In genomic region chr11:68935516-68936357, GRCh38 we compare ENCODE assay signal across 26 cellular contexts. TPM values are rescaled to one million over a fixed set of nuclear protein-coding genes. Genes with fewer than 3 reads are reported as not detected.
A peak's percentile ranks its signal among the peaks of the same experiment; 100 is the strongest.
DNase-seq lines count a peak whose midpoint lies in the region; ATAC-seq and TF ChIP-seq lines count a peak whose summit lies in the region.
"Had no signal": no experiment of that assay in that cellular context is flagged by ENCODE, and none has a peak within 500 bp of the region (broad histone marks: within the 10 kb centered on the region; RNA-seq: fewer than 3 reads in every experiment).

No MANE protein-coding gene starts in this region.

- H3K79me2 ChIP-seq in mesendoderm (ENCODE audit: control insufficient read depth, insufficient read depth, low read length), result no peaks in the 10 kb centered on the region

- H3K27me3 ChIP-seq in RWPE2 (ENCODE audit: insufficient read depth, poor library complexity, severe bottlenecking), result no peaks in the 10 kb centered on the region
- H3K27me3 ChIP-seq in esophagus muscularis mucosa, result no peaks in the 10 kb centered on the region
- H3K27me3 ChIP-seq in muscle layer of colon (ENCODE audit: control insufficient read depth in 1 of 2, insufficient read depth in 2 of 2, low read length in 2 of 2), result no peaks in the 10 kb centered on the region
- H3K27me3 ChIP-seq in transverse colon, result no peaks in the 10 kb centered on the region
- H3K27me3 ChIP-seq in mesendoderm (ENCODE audit: insufficient read depth, low read length, poor library complexity), result no peaks in the 10 kb centered on the region
- H3K27me3 ChIP-seq: BLaER1 treated with 17β-estradiol and CSF1 and Interleukin-3, amounts not matched to agents 10 nM and 100 nM had no signal

- ATAC-seq in RWPE2 (ENCODE audit: low read depth), result no peak
- ATAC-seq in GM21367 (IDR thresholded peaks at IDR 0.05; ENCODE audit: unreplicated experiment), result no peak
- no peak for ATAC-seq in stimulated activated naive CD8-positive, alpha-beta T cell treated with anti-CD3 and anti-CD28 coated beads, Interleukin-15, Interleukin-2, amounts not matched to agents 100 U/mL and 50 U/mL, for 24 hours
- ATAC-seq: A549, HCT116 had no signal

- no peaks in the 10 kb centered on the region for H3K9me3 ChIP-seq in RWPE2 (ENCODE audit: severe bottlenecking)
- H3K9me3 ChIP-seq in esophagus muscularis mucosa, result no peaks in the 10 kb centered on the region
- no peaks in the 10 kb centered on the region for H3K9me3 ChIP-seq in muscle layer of colon (ENCODE audit: low read length)
- H3K9me3 ChIP-seq in transverse colon, result no peaks in the 10 kb centered on the region
- H3K9me3 ChIP-seq: A549 had no signal

- TF ChIP-seq EP300 in esophagus muscularis mucosa (IDR thresholded peaks at IDR 0.05) (no peak), transverse colon (IDR thresholded peaks at IDR 0.05; ENCODE audit: low read depth) (no peak)

- H3K36me3 ChIP-seq in RWPE2 (ENCODE audit: low read depth) (peaks cover 16% of the 10 kb centered on the region), esophagus muscularis mucosa (peaks cover 32 to 86% (median 79%) of the 10 kb centered on the region in 4 donors), muscle layer of colon (ENCODE audit: insufficient read depth, low read length) (peaks cover 75% of the 10 kb centered on the region), transverse colon (peaks cover 0 to 14% (median 5%) of the 10 kb centered on the region in 4 donors), mesendoderm (ENCODE audit: control insufficient read depth, insufficient read depth, low read length) (peaks cover 5% of the 10 kb centered on the region)

- H3K4me3 ChIP-seq in RWPE2 (ENCODE audit: severe bottlenecking) (no peak overlapping the region), esophagus muscularis mucosa (no peak overlapping the region), muscle layer of colon (ENCODE audit: low read depth in 1 of 2, low read length in 2 of 2) (no peak overlapping the region), transverse colon (no peak overlapping the region), mesendoderm (ENCODE audit: low read length) (no peak overlapping the region)
- H3K4me3 ChIP-seq: A549; BLaER1 treated with 17β-estradiol and CSF1 and Interleukin-3, amounts not matched to agents 10 nM and 100 nM had no signal

- WGBS in esophagus muscularis mucosa, result 91% methylated on average over 29 of the region's 29 CpGs
- whole genome bisulfite sequencing in transverse colon (ENCODE audit: low coverage in 1 of 2), 2 donors, result 92% methylated on average over 29 of the region's 29 CpGs; no CpG with 5 or more reads in 1 of the 2 donors
- no CpG with 5 or more reads among the region's 29 CpGs for WGBS in mesendoderm (ENCODE audit: extremely low coverage, insufficient coverage, low lambda C conversion rate)

- no peak for TF ChIP-seq POLR2A in esophagus muscularis mucosa (IDR thresholded peaks at IDR 0.05; ENCODE audit: low read depth)
- TF ChIP-seq POLR2A in transverse colon (IDR thresholded peaks at IDR 0.05), result no peak

- H3K9ac ChIP-seq in muscle layer of colon (ENCODE audit: low read length) (peak overlapping the region; percentile 65), mesendoderm (ENCODE audit: low read length) (no peak overlapping the region)
- H3K9ac ChIP-seq: BLaER1 treated with 17β-estradiol and CSF1 and Interleukin-3, amounts not matched to agents 10 nM and 100 nM had no signal

- peak; percentile 34 for DNase-seq in RWPE2 (ENCODE audit: low spot score)
- no peak for DNase-seq in esophagus muscularis mucosa (ENCODE audit: extremely low spot score)
- no peak for DNase-seq in transverse colon
- DNase-seq in stimulated activated naive CD8-positive, alpha-beta T cell treated with anti-CD3 and anti-CD28 coated beads, Interleukin-15, Interleukin-2, amounts not matched to agents 100 U/mL and 50 U/mL, for 24 hours, result no peak
- DNase-seq in mesendoderm, result no peak
- DNase-seq: AML-193; CD4-positive, alpha-beta T cell; DMS53; GOT3; NCI-H1048; NCI-H1436; NCI-H187; NCI-H2171 treated with DMSO at 0.1 percent for 48 hours; NCI-H345; NCI-H524; NCI-H774; Right ventricle myocardium superior had no signal

- no peaks in the 10 kb centered on the region for H3K79me1 ChIP-seq in mesendoderm (ENCODE audit: low read length)

- H4K8ac ChIP-seq in mesendoderm (ENCODE audit: low read depth, low read length), result no peak overlapping the region

- H3K18ac ChIP-seq in mesendoderm (ENCODE audit: low read length), result no peak overlapping the region

- no peaks in the 10 kb centered on the region for H3K4me1 ChIP-seq in RWPE2 (ENCODE audit: insufficient read depth, poor library complexity, severe bottlenecking)
- peaks cover 3 to 100% (median 93%) of the 10 kb centered on the region in 4 donors for H3K4me1 ChIP-seq in esophagus muscularis mucosa
- H3K4me1 ChIP-seq in muscle layer of colon (ENCODE audit: insufficient read depth, low read length), result peaks cover 68% of the 10 kb centered on the region
- no peaks in the 10 kb centered on the region for H3K4me1 ChIP-seq in transverse colon
- no peaks in the 10 kb centered on the region for H3K4me1 ChIP-seq in mesendoderm (ENCODE audit: control insufficient read depth, low read depth, low read length)
- H3K4me1 ChIP-seq: A549 had no signal

- no peak overlapping the region for H2BK15ac ChIP-seq in mesendoderm (replicated peaks; ENCODE audit: low read depth)

- H4K5ac ChIP-seq in mesendoderm (ENCODE audit: low read length), result no peak overlapping the region

- H3K56ac ChIP-seq in mesendoderm (ENCODE audit: low read length), result no peak overlapping the region

- intact Hi-C loops in esophagus muscularis mucosa (cut with DNase I), result no loop called here
- intact Hi-C loops in transverse colon (cut with DNase I; ENCODE audit: low total_unique reads), result no loop called here

- H2BK120ac ChIP-seq in mesendoderm (ENCODE audit: low read depth, low read length), result no peak overlapping the region

- TF ChIP-seq CTCF in RWPE2 (IDR thresholded peaks at IDR 0.05; ENCODE audit: poor library complexity, severe bottlenecking) (no peak), esophagus muscularis mucosa (IDR thresholded peaks at IDR 0.05) (no peak), transverse colon (IDR thresholded peaks at IDR 0.05) (no peak)

- H3K23ac ChIP-seq in mesendoderm (ENCODE audit: low read length), result no peak overlapping the region

- H3K27ac ChIP-seq in RWPE2 (ENCODE audit: poor library complexity, severe bottlenecking), result no peak overlapping the region
- peak overlapping the region; percentile 83 to 94 (median 93) for H3K27ac ChIP-seq in esophagus muscularis mucosa (replicated peaks in 1 of 4)
- peak overlapping the region; percentile 93 for H3K27ac ChIP-seq in muscle layer of colon (ENCODE audit: low read depth, low read length)
- peak overlapping the region; percentile 34 to 83 (median 70) for H3K27ac ChIP-seq in transverse colon
- no peak overlapping the region for H3K27ac ChIP-seq in mesendoderm (ENCODE audit: low read depth, low read length)
- H3K27ac ChIP-seq: A549; BLaER1 treated with 17β-estradiol and CSF1 and Interleukin-3, amounts not matched to agents 10 nM and 100 nM had no signal

- no peak overlapping the region for H2AK5ac ChIP-seq in mesendoderm (ENCODE audit: low read length)

- H2BK5ac ChIP-seq in mesendoderm (ENCODE audit: low read length), result no peak overlapping the region

- H3K4me2 ChIP-seq in mesendoderm (ENCODE audit: low read length), result no peak overlapping the region
- H3K4me2 ChIP-seq: A549; BLaER1 treated with 17β-estradiol and CSF1 and Interleukin-3, amounts not matched to agents 10 nM and 100 nM had no signal

- in situ Hi-C loops in transverse colon (cut with MboI; ENCODE audit: low pct_ligation_motif_present in 1 of 4, low pct_unique_long_range_greater_than_20kb in 1 of 4, low sequenced_read_pairs in 3 of 4), result no loop called here

- no peak overlapping the region for H3K4ac ChIP-seq in mesendoderm (ENCODE audit: low read depth, low read length)

RNA-seq across cellular contexts. Expression of gene IGHMBP2, which starts 32.0 kb away (rescaled TPM):
- total RNA-seq in esophagus muscularis mucosa (10 to 100 TPM; 11.6 to 30.8 (median 28.0) TPM), transverse colon (100 to 1,000 TPM in 2 of 4 donors, 10 to 100 TPM in 2; 25.2 to 195 (median 111) TPM)
- polyA plus RNA-seq in mesendoderm (2013, experiment 1 of 2), result 7.1 TPM
- polyA plus RNA-seq in mesendoderm (2013, experiment 2 of 2), result 7.1 TPM

RNA-seq across cellular contexts. Expression of gene MRPL21, which starts 32.1 kb away (rescaled TPM):
- total RNA-seq in esophagus muscularis mucosa (10 to 100 TPM; 47.2 to 66.2 (median 51.2) TPM), transverse colon (100 to 1,000 TPM in 1 of 4 donors, 10 to 100 TPM in 2, 1 to 10 TPM in 1; 9.0 to 121 (median 52.8) TPM)
- polyA plus RNA-seq in mesendoderm (2013, experiment 1 of 2), result 121 TPM
- 127 TPM for polyA plus RNA-seq in mesendoderm (2013, experiment 2 of 2)

RNA-seq across cellular contexts. Expression of gene MRGPRD, which starts 45.0 kb away (rescaled TPM):
- total RNA-seq in esophagus muscularis mucosa, result 1 to 10 TPM in 1 of 4 donors, under 1 TPM in 2, not detected in 1; 0.32 to 2.5 (median 0.66) TPM
- total RNA-seq in transverse colon, result not detected
- not detected for polyA plus RNA-seq in mesendoderm (2013, experiment 1 of 2)
- polyA plus RNA-seq in mesendoderm (2013, experiment 2 of 2), result not detected
- total RNA-seq: CD4-positive, alpha-beta T cell; Daoy; G401; Right ventricle myocardium superior; SK-MEL-5 had no signal
- polyA plus RNA-seq: A549, IgD-negative memory B cell had no signal

Comparison
In these comparisons a context has a peak if more than half of its experiments do, and no peak if none do; other contexts are left out.
1. H3K27ac ChIP-seq: peak in esophagus muscularis mucosa (4 of 4), muscle layer of colon (single experiment) and transverse colon (4 of 4); none in RWPE2 (single experiment) and mesendoderm (single experiment).